In genomic region chr5:126044111-126044668, GRCh38 we compare ENCODE assay signal across 11 cellular contexts.
A peak's percentile ranks its signal among the peaks of the same experiment; 100 is the strongest.
DNase-seq lines count a peak whose midpoint lies in the region; ATAC-seq, FAIRE-seq and TF ChIP-seq lines count a peak whose summit lies in the region.
"Had no signal": no experiment of that assay in that cellular context is flagged by ENCODE, and none has a peak within 500 bp of the region (broad histone marks: within the 10 kb centered on the region; RNA-seq: fewer than 3 reads in every experiment).

No MANE protein-coding gene starts in this region.

- POLR2A ChIA-PET in activated CD4-positive, alpha-beta T cell treated with anti-CD3 and anti-CD28 coated beads, Interleukin-2, amount 10 ng/mL, durations not matched to agents 7 days and 5 days (lab: Charles Lee) = no interaction called here

- H4K91ac ChIP-seq in mesenchymal stem cell (ENCODE audit: low read length) = no peak overlapping the region

- H3K27ac ChIP-seq in body of pancreas (peak overlapping the region in 1 of 4 donors; percentile 14), mesenchymal stem cell (ENCODE audit: low read length, poor library complexity, severe bottlenecking) (no peak overlapping the region)
- H3K27ac ChIP-seq: sigmoid colon had no signal

- no peak overlapping the region for H3K4me3 Mint-ChIP-seq in activated CD4-positive, alpha-beta T cell treated with anti-CD3 and anti-CD28 coated beads, Interleukin-2, amount 10 ng/mL, durations not matched to agents 7 days and 5 days
- no peak overlapping the region for H3K4me3 Mint-ChIP-seq in T-helper 17 cell
- H3K4me3 Mint-ChIP-seq: activated naive CD8-positive, alpha-beta T cell; IgD-negative memory B cell had no signal

- no peaks in the 10 kb centered on the region for H3K36me3 Mint-ChIP-seq in activated CD4-positive, alpha-beta T cell treated with anti-CD3 and anti-CD28 coated beads, Interleukin-2, amount 10 ng/mL, durations not matched to agents 7 days and 5 days (ENCODE audit: low read depth)
- no peaks in the 10 kb centered on the region for H3K36me3 Mint-ChIP-seq in T-helper 17 cell (ENCODE audit: low read depth)
- H3K36me3 Mint-ChIP-seq: activated naive CD8-positive, alpha-beta T cell; IgD-negative memory B cell had no signal

- ATAC-seq in body of pancreas (peak; percentile 87), GM19023 (IDR thresholded peaks at IDR 0.05; ENCODE audit: unreplicated experiment) (no peak), T-helper 17 cell (no peak)

- H3K4me1 Mint-ChIP-seq in activated CD4-positive, alpha-beta T cell treated with anti-CD3 and anti-CD28 coated beads, Interleukin-2, amount 10 ng/mL, durations not matched to agents 7 days and 5 days = no peaks in the 10 kb centered on the region
- H3K4me1 Mint-ChIP-seq in T-helper 17 cell = no peaks in the 10 kb centered on the region

- no peak overlapping the region for H3K23ac ChIP-seq in mesenchymal stem cell (ENCODE audit: low read length in 2 of 2)

- CTCF ChIA-PET in activated CD4-positive, alpha-beta T cell treated with anti-CD3 and anti-CD28 coated beads, Interleukin-2, amount 10 ng/mL, durations not matched to agents 7 days and 5 days (lab: Charles Lee) = no interaction called here

- H3K4me1 ChIP-seq in body of pancreas (peaks cover 11% of the 10 kb centered on the region), mesenchymal stem cell (ENCODE audit: control insufficient read depth, insufficient read depth, low read depth, low read length) (peaks cover 2% of the 10 kb centered on the region)

- no peak overlapping the region for H3K4ac ChIP-seq in mesenchymal stem cell (ENCODE audit: low read depth in 1 of 2, low read length in 2 of 2)

- 7 to 10% methylated on average over 7 of the region's 7 CpGs for WGBS in body of pancreas, 2 donors
- 23% methylated on average over 5 of the region's 7 CpGs for WGBS in mesenchymal stem cell

- H3K9me3 ChIP-seq in body of pancreas = no peaks in the 10 kb centered on the region
- H3K9me3 ChIP-seq in mesenchymal stem cell (ENCODE audit: control insufficient read depth, low read length) = no peaks in the 10 kb centered on the region
- H3K9me3 ChIP-seq in T-helper 17 cell (ENCODE audit: control insufficient read depth, low read length, poor library complexity, severe bottlenecking) = no peaks in the 10 kb centered on the region
- H3K9me3 ChIP-seq: sigmoid colon had no signal

- no peak for TF ChIP-seq POLR2A in body of pancreas (IDR thresholded peaks at IDR 0.05)

- H3K27me3 Mint-ChIP-seq in activated CD4-positive, alpha-beta T cell treated with anti-CD3 and anti-CD28 coated beads, Interleukin-2, amount 10 ng/mL, durations not matched to agents 7 days and 5 days = no peaks in the 10 kb centered on the region
- H3K27me3 Mint-ChIP-seq in T-helper 17 cell = no peaks in the 10 kb centered on the region
- H3K27me3 Mint-ChIP-seq: activated naive CD8-positive, alpha-beta T cell; IgD-negative memory B cell had no signal

- no peaks in the 10 kb centered on the region for H3K9me3 Mint-ChIP-seq in activated CD4-positive, alpha-beta T cell treated with anti-CD3 and anti-CD28 coated beads, Interleukin-2, amount 10 ng/mL, durations not matched to agents 7 days and 5 days

- no peaks in the 10 kb centered on the region for H3K79me1 ChIP-seq in mesenchymal stem cell (replicated peaks; ENCODE audit: low read length, poor library complexity, severe bottlenecking)

- FAIRE-seq in RCC 7860 (lab: Jason Lieb, UNC) = no peak

- H3K4me3 ChIP-seq in body of pancreas = no peak overlapping the region
- H3K4me3 ChIP-seq in mesenchymal stem cell (ENCODE audit: insufficient read depth in 1 of 2, low read depth in 1 of 2, low read length in 2 of 2) = no peak overlapping the region
- H3K4me3 ChIP-seq: sigmoid colon had no signal

- H2AK5ac ChIP-seq in mesenchymal stem cell (ENCODE audit: low read length, severe bottlenecking) = no peak overlapping the region

- no peak overlapping the region for H3K18ac ChIP-seq in mesenchymal stem cell (ENCODE audit: low read depth in 1 of 2, low read length in 2 of 2)

- no peak overlapping the region for H3K9ac ChIP-seq in mesenchymal stem cell (ENCODE audit: low read length)

- no peak overlapping the region for H3K14ac ChIP-seq in mesenchymal stem cell (ENCODE audit: low read length in 2 of 2)

- H4K8ac ChIP-seq in mesenchymal stem cell (ENCODE audit: low read length) = no peak overlapping the region

- no peak overlapping the region for H3K4me2 ChIP-seq in mesenchymal stem cell (ENCODE audit: low read length, poor library complexity, severe bottlenecking)

- H3K36me3 ChIP-seq in body of pancreas (replicated peaks in 1 of 2; ENCODE audit: insufficient read depth in 1 of 2, low read depth in 2 of 2) (no peaks in the 10 kb centered on the region), mesenchymal stem cell (ENCODE audit: control insufficient read depth in 1 of 2, insufficient read depth in 2 of 2, low read depth in 1 of 2, low read length in 2 of 2) (no peaks in the 10 kb centered on the region)
- H3K36me3 ChIP-seq: sigmoid colon had no signal

- no peak overlapping the region for H2BK5ac ChIP-seq in mesenchymal stem cell (ENCODE audit: low read depth, low read length, poor library complexity, severe bottlenecking)

- intact Hi-C loops in body of pancreas (cut with DNase I) = no loop called here

- no peak for TF ChIP-seq CTCF in body of pancreas (IDR thresholded peaks at IDR 0.05)

- H3K27me3 ChIP-seq in body of pancreas (no peaks in the 10 kb centered on the region), mesenchymal stem cell (ENCODE audit: control insufficient read depth in 1 of 2, insufficient read depth in 1 of 2, low read length in 2 of 2) (no peaks in the 10 kb centered on the region)
- H3K27me3 ChIP-seq: sigmoid colon had no signal

- no peak overlapping the region for H2BK15ac ChIP-seq in mesenchymal stem cell (ENCODE audit: low read depth, poor library complexity, severe bottlenecking)

- no peak overlapping the region for H2BK12ac ChIP-seq in mesenchymal stem cell (ENCODE audit: low read length in 2 of 2)

- peak; percentile 91 for DNase-seq in DMS153 (lab: John Stamatoyannopoulos, UW)
- DNase-seq in NCI-H2029 treated with DMSO at 0.1 percent for 48 hours (lab: John Stamatoyannopoulos, UW) = peak; percentile 35
- DNase-seq in body of pancreas = peak; percentile 23 to 68 (median 56)
- DNase-seq in mesenchymal stem cell = peak; percentile 97
- DNase-seq in RCC 7860 (ENCODE audit: low spot score) = no peak
- DNase-seq in activated CD4-positive, alpha-beta T cell treated with anti-CD3 and anti-CD28 coated beads, Interleukin-2, amount 10 ng/mL, durations not matched to agents 7 days and 5 days = no peak
- DNase-seq in T-helper 17 cell = no peak
- DNase-seq: sigmoid colon had no signal

- no peak overlapping the region for H2BK120ac ChIP-seq in mesenchymal stem cell (ENCODE audit: low read depth, low read length)

- no peak overlapping the region for H3K27ac Mint-ChIP-seq in activated CD4-positive, alpha-beta T cell treated with anti-CD3 and anti-CD28 coated beads, Interleukin-2, amount 10 ng/mL, durations not matched to agents 7 days and 5 days
- H3K27ac Mint-ChIP-seq in T-helper 17 cell = no peak overlapping the region
- H3K27ac Mint-ChIP-seq: activated naive CD8-positive, alpha-beta T cell; IgD-negative memory B cell had no signal

- H2AFZ ChIP-seq in mesenchymal stem cell (ENCODE audit: low read depth, low read length) = no peak overlapping the region

Comparison
In these comparisons a context has a peak if more than half of its experiments do, and no peak if none do; other contexts are left out.
1. DNase-seq: peak in DMS153 (single experiment), NCI-H2029 treated with DMSO at 0.1 percent for 48 hours (single experiment), body of pancreas (4 of 4) and mesenchymal stem cell (single experiment); none in RCC 7860 (single experiment), activated CD4-positive, alpha-beta T cell treated with anti-CD3 and anti-CD28 coated beads, Interleukin-2, amount 10 ng/mL, durations not matched to agents 7 days and 5 days (single experiment) and T-helper 17 cell (0 of 3).